Comparison of ENCODE assay signal across 1 cellular context in genomic region chr22:38490475-38490874, GRCh38.
TF ChIP-seq lines count a peak whose summit lies in the region.

No MANE protein-coding gene starts in this region.

TF ChIP-seq in endothelial cell of umbilical vein, 7 proteins besides CTCF, POLR2A, EP300 and RAD21:
- TF ChIP-seq EZH2 (IDR thresholded peaks at IDR 0.05; ENCODE audit: borderline replicate concordance, low read depth, low read length, severe bottlenecking) (no peak), MYC (IDR thresholded peaks at IDR 0.05; ENCODE audit: low read depth, low read length) (no peak), MAX (IDR thresholded peaks at IDR 0.05; ENCODE audit: insufficient read depth, insufficient read length) (no peak), POLR2AphosphoS5 (IDR thresholded peaks at IDR 0.05; ENCODE audit: insufficient read depth, low read depth, low read length) (no peak), GATA2 (IDR thresholded peaks at IDR 0.05; ENCODE audit: insufficient read depth, insufficient read length, low read depth, low read length) (no peak), JUN (IDR thresholded peaks at IDR 0.05; ENCODE audit: borderline replicate concordance, insufficient read depth, insufficient read length, low read depth) (no peak), FOS (IDR thresholded peaks at IDR 0.05; ENCODE audit: borderline replicate concordance, insufficient read depth, low read length) (no peak)
TF ChIP-seq in endothelial cell of umbilical vein: peak in this region for 0.
